1 cellular context compared by ENCODE assay signal in the genomic region with DNA sequence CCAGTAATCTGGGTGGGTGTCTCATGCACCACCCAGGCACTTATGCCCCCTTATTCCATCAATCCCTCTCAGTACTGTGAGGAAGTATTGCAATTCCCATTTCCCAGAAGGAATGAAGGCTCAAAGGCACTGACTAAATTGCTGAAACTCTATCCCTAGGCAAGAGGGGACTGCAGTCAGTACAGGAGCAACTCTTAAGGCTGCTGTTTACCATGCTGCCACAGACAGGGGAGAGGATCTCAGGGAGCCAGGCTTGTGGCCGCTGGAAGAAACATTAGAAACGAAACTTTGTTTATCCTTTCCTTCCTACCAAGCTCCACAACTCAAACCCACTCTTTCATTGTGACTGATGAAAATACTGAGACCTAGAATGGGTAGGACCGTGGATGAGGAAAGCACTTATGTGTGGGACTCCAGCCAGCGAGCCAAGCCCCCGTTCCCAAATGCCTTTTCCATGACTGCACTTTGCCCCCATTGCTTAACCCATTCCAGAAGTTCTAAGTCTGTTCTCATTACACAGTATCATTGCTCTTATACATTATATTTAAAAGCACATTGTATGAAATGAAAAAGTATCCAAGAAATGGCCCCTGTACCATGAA.
TF ChIP-seq lines count a peak whose summit lies in the region.

No MANE protein-coding gene starts in this region.

TF ChIP-seq in HepG2, 621 proteins besides CTCF, POLR2A, EP300 and RAD21 (continued from another document and continues in another):
- TF ChIP-seq, protein P1, sequence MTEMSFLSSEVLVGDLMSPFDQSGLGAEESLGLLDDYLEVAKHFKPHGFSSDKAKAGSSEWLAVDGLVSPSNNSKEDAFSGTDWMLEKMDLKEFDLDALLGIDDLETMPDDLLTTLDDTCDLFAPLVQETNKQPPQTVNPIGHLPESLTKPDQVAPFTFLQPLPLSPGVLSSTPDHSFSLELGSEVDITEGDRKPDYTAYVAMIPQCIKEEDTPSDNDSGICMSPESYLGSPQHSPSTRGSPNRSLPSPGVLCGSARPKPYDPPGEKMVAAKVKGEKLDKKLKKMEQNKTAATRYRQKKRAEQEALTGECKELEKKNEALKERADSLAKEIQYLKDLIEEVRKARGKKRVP (CRISPR knock-in tag; IDR thresholded peaks at IDR 0.05), result peak in 1 of 2 experiments; percentile 36; a peak in 1 of 4 replicates
- TF ChIP-seq RBM22 (optimal IDR thresholded peaks at IDR 0.05; ENCODE audit: low read length) (no peak), CEBPG (CRISPR knock-in tag; IDR thresholded peaks at IDR 0.05) (peak; percentile 88), ZNF644 (CRISPR knock-in tag; IDR thresholded peaks at IDR 0.05; ENCODE audit: low read depth) (peak; percentile 74; the same call in 1 of the 2 replicates), NFE2L2 (IDR thresholded peaks at IDR 0.05; ENCODE audit: low read length) (no peak), NCOA2 (CRISPR knock-in tag; IDR thresholded peaks at IDR 0.05) (0 out of 2 replicates have a peak, but pooled peaks have one; percentile 22), ZNF841 (CRISPR knock-in tag; IDR thresholded peaks at IDR 0.05; ENCODE audit: borderline replicate concordance) (no peak), HMG20A (CRISPR knock-in tag; IDR thresholded peaks at IDR 0.05; ENCODE audit: borderline replicate concordance) (peak; percentile 67), TEAD3 (CRISPR knock-in tag; optimal IDR thresholded peaks at IDR 0.05; ENCODE audit: borderline replicate concordance) (peak; percentile 42), LCORL (IDR thresholded peaks at IDR 0.05) (no peak), LCORL (CRISPR knock-in tag; IDR thresholded peaks at IDR 0.05) (0 out of 2 replicates have a peak, but pooled peaks have one; percentile 20), SP2 (CRISPR knock-in tag; IDR thresholded peaks at IDR 0.05) (no peak), TGIF2 (CRISPR knock-in tag; IDR thresholded peaks at IDR 0.05) (0 out of 2 replicates have a peak, but pooled peaks have one; percentile 32), ZNF674 (CRISPR knock-in tag; IDR thresholded peaks at IDR 0.05; ENCODE audit: low read depth) (no peak), ZNF12 (CRISPR knock-in tag; IDR thresholded peaks at IDR 0.05) (no peak), ZNF530 (CRISPR knock-in tag; IDR thresholded peaks at IDR 0.05; ENCODE audit: low read depth) (no peak), SMC3 (IDR thresholded peaks at IDR 0.05; ENCODE audit: low read length) (peak; percentile 20; the same call in 1 of the 2 replicates), SP5 (CRISPR knock-in tag; IDR thresholded peaks at IDR 0.05; ENCODE audit: borderline replicate concordance, low read depth) (no peak), ZBTB3 (CRISPR knock-in tag; IDR thresholded peaks at IDR 0.05; ENCODE audit: borderline replicate concordance, low read depth) (no peak), DR1 (CRISPR knock-in tag; IDR thresholded peaks at IDR 0.05) (no peak), ZNF891 (CRISPR knock-in tag; IDR thresholded peaks at IDR 0.05) (no peak), ZNF614 (CRISPR knock-in tag; IDR thresholded peaks at IDR 0.05; ENCODE audit: borderline replicate concordance) (0 out of 2 replicates have a peak, but pooled peaks have one; percentile 16), ZNF331 (CRISPR knock-in tag; IDR thresholded peaks at IDR 0.05) (0 out of 2 replicates have a peak, but pooled peaks have one; percentile 18), ZNF652 (CRISPR knock-in tag; IDR thresholded peaks at IDR 0.05; ENCODE audit: borderline replicate concordance, low read depth) (peak; percentile 76), IKZF4 (CRISPR knock-in tag; IDR thresholded peaks at IDR 0.05; ENCODE audit: borderline replicate concordance, low read depth, not compliant biosample characterization) (no peak), BCL6 (CRISPR knock-in tag; IDR thresholded peaks at IDR 0.05) (peak; percentile 42; the same call in 1 of the 2 replicates), MEIS2 (CRISPR knock-in tag; IDR thresholded peaks at IDR 0.05) (no peak)
- TF ChIP-seq, protein P2, sequence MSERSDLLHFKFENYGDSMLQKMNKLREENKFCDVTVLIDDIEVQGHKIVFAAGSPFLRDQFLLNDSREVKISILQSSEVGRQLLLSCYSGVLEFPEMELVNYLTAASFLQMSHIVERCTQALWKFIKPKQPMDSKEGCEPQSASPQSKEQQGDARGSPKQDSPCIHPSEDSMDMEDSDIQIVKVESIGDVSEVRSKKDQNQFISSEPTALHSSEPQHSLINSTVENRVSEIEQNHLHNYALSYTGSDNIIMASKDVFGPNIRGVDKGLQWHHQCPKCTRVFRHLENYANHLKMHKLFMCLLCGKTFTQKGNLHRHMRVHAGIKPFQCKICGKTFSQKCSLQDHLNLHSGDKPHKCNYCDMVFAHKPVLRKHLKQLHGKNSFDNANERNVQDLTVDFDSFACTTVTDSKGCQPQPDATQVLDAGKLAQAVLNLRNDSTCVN (CRISPR knock-in tag; IDR thresholded peaks at IDR 0.05; ENCODE audit: borderline replicate concordance), result peak; percentile 96
- TF ChIP-seq, protein P3, sequence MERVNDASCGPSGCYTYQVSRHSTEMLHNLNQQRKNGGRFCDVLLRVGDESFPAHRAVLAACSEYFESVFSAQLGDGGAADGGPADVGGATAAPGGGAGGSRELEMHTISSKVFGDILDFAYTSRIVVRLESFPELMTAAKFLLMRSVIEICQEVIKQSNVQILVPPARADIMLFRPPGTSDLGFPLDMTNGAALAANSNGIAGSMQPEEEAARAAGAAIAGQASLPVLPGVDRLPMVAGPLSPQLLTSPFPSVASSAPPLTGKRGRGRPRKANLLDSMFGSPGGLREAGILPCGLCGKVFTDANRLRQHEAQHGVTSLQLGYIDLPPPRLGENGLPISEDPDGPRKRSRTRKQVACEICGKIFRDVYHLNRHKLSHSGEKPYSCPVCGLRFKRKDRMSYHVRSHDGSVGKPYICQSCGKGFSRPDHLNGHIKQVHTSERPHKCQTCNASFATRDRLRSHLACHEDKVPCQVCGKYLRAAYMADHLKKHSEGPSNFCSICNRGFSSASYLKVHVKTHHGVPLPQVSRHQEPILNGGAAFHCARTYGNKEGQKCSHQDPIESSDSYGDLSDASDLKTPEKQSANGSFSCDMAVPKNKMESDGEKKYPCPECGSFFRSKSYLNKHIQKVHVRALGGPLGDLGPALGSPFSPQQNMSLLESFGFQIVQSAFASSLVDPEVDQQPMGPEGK (CRISPR knock-in tag; IDR thresholded peaks at IDR 0.05), result peak; percentile 72
- TF ChIP-seq, protein P4, sequence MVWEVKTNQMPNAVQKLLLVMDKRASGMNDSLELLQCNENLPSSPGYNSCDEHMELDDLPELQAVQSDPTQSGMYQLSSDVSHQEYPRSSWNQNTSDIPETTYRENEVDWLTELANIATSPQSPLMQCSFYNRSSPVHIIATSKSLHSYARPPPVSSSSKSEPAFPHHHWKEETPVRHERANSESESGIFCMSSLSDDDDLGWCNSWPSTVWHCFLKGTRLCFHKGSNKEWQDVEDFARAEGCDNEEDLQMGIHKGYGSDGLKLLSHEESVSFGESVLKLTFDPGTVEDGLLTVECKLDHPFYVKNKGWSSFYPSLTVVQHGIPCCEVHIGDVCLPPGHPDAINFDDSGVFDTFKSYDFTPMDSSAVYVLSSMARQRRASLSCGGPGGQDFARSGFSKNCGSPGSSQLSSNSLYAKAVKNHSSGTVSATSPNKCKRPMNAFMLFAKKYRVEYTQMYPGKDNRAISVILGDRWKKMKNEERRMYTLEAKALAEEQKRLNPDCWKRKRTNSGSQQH (CRISPR knock-in tag; IDR thresholded peaks at IDR 0.05; ENCODE audit: low read depth), result 0 out of 2 replicates have a peak, but pooled peaks have one; percentile 51
- TF ChIP-seq, protein P5, sequence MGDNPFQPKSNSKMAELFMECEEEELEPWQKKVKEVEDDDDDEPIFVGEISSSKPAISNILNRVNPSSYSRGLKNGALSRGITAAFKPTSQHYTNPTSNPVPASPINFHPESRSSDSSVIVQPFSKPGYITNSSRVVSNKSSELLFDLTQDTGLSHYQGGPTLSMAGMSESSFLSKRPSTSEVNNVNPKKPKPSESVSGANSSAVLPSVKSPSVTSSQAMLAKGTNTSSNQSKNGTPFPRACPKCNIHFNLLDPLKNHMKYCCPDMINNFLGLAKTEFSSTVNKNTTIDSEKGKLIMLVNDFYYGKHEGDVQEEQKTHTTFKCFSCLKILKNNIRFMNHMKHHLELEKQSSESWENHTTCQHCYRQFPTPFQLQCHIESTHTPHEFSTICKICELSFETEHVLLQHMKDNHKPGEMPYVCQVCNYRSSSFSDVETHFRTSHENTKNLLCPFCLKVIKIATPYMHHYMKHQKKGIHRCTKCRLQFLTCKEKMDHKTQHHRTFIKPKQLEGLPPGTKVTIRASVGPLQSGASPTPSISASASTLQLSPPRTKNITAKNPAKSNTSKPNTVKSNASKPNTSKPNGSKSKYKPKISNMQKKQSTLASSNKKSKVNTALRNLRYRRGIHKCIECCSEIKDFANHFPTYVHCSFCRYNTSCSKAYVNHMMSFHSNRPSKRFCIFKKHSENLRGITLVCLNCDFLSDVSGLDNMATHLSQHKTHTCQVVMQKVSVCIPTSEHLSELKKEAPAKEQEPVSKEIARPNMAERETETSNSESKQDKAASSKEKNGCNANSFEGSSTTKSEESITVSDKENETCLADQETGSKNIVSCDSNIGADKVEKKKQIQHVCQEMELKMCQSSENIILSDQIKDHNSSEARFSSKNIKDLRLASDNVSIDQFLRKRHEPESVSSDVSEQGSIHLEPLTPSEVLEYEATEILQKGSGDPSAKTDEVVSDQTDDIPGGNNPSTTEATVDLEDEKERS (CRISPR knock-in tag; IDR thresholded peaks at IDR 0.05), result 0 out of 2 replicates have a peak, but pooled peaks have one; percentile 32
- TF ChIP-seq, protein P6, sequence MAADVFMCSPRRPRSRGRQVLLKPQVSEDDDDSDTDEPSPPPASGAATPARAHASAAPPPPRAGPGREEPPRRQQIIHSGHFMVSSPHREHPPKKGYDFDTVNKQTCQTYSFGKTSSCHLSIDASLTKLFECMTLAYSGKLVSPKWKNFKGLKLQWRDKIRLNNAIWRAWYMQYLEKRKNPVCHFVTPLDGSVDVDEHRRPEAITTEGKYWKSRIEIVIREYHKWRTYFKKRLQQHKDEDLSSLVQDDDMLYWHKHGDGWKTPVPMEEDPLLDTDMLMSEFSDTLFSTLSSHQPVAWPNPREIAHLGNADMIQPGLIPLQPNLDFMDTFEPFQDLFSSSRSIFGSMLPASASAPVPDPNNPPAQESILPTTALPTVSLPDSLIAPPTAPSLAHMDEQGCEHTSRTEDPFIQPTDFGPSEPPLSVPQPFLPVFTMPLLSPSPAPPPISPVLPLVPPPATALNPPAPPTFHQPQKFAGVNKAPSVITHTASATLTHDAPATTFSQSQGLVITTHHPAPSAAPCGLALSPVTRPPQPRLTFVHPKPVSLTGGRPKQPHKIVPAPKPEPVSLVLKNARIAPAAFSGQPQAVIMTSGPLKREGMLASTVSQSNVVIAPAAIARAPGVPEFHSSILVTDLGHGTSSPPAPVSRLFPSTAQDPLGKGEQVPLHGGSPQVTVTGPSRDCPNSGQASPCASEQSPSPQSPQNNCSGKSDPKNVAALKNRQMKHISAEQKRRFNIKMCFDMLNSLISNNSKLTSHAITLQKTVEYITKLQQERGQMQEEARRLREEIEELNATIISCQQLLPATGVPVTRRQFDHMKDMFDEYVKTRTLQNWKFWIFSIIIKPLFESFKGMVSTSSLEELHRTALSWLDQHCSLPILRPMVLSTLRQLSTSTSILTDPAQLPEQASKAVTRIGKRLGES (CRISPR knock-in tag; IDR thresholded peaks at IDR 0.05; ENCODE audit: borderline replicate concordance), result no peak
- TF ChIP-seq, protein P7, sequence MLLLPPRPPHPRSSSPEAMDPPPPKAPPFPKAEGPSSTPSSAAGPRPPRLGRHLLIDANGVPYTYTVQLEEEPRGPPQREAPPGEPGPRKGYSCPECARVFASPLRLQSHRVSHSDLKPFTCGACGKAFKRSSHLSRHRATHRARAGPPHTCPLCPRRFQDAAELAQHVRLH (CRISPR knock-in tag; IDR thresholded peaks at IDR 0.05; ENCODE audit: borderline replicate concordance, low read depth), result no peak
- TF ChIP-seq, protein P8, sequence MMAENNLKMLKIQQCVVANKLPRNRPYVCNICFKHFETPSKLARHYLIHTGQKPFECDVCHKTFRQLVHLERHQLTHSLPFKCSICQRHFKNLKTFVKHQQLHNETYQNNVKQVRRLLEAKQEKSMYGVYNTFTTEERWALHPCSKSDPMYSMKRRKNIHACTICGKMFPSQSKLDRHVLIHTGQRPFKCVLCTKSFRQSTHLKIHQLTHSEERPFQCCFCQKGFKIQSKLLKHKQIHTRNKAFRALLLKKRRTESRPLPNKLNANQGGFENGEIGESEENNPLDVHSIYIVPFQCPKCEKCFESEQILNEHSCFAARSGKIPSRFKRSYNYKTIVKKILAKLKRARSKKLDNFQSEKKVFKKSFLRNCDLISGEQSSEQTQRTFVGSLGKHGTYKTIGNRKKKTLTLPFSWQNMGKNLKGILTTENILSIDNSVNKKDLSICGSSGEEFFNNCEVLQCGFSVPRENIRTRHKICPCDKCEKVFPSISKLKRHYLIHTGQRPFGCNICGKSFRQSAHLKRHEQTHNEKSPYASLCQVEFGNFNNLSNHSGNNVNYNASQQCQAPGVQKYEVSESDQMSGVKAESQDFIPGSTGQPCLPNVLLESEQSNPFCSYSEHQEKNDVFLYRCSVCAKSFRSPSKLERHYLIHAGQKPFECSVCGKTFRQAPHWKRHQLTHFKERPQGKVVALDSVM (CRISPR knock-in tag; IDR thresholded peaks at IDR 0.05), result no peak
- TF ChIP-seq, protein P9, sequence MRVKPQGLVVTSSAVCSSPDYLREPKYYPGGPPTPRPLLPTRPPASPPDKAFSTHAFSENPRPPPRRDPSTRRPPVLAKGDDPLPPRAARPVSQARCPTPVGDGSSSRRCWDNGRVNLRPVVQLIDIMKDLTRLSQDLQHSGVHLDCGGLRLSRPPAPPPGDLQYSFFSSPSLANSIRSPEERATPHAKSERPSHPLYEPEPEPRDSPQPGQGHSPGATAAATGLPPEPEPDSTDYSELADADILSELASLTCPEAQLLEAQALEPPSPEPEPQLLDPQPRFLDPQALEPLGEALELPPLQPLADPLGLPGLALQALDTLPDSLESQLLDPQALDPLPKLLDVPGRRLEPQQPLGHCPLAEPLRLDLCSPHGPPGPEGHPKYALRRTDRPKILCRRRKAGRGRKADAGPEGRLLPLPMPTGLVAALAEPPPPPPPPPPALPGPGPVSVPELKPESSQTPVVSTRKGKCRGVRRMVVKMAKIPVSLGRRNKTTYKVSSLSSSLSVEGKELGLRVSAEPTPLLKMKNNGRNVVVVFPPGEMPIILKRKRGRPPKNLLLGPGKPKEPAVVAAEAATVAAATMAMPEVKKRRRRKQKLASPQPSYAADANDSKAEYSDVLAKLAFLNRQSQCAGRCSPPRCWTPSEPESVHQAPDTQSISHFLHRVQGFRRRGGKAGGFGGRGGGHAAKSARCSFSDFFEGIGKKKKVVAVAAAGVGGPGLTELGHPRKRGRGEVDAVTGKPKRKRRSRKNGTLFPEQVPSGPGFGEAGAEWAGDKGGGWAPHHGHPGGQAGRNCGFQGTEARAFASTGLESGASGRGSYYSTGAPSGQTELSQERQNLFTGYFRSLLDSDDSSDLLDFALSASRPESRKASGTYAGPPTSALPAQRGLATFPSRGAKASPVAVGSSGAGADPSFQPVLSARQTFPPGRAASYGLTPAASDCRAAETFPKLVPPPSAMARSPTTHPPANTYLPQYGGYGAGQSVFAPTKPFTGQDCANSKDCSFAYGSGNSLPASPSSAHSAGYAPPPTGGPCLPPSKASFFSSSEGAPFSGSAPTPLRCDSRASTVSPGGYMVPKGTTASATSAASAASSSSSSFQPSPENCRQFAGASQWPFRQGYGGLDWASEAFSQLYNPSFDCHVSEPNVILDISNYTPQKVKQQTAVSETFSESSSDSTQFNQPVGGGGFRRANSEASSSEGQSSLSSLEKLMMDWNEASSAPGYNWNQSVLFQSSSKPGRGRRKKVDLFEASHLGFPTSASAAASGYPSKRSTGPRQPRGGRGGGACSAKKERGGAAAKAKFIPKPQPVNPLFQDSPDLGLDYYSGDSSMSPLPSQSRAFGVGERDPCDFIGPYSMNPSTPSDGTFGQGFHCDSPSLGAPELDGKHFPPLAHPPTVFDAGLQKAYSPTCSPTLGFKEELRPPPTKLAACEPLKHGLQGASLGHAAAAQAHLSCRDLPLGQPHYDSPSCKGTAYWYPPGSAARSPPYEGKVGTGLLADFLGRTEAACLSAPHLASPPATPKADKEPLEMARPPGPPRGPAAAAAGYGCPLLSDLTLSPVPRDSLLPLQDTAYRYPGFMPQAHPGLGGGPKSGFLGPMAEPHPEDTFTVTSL (CRISPR knock-in tag; IDR thresholded peaks at IDR 0.05; ENCODE audit: borderline replicate concordance), result peak; percentile 58; the same call in 1 of the 2 replicates
